In genomic region chr5:32312682-32313523, GRCh38 we compare ENCODE assay signal across 1 cellular context.
TF ChIP-seq lines count a peak whose summit lies in the region.

TSS of gene MTMR12 (minus strand) at chr5:32312939. CDS start at chr5:32312838, 101 bp downstream.

TF ChIP-seq in HepG2, 621 proteins besides CTCF, POLR2A, EP300 and RAD21 (continued from another document and continues in another):
- TF ChIP-seq, protein P1, sequence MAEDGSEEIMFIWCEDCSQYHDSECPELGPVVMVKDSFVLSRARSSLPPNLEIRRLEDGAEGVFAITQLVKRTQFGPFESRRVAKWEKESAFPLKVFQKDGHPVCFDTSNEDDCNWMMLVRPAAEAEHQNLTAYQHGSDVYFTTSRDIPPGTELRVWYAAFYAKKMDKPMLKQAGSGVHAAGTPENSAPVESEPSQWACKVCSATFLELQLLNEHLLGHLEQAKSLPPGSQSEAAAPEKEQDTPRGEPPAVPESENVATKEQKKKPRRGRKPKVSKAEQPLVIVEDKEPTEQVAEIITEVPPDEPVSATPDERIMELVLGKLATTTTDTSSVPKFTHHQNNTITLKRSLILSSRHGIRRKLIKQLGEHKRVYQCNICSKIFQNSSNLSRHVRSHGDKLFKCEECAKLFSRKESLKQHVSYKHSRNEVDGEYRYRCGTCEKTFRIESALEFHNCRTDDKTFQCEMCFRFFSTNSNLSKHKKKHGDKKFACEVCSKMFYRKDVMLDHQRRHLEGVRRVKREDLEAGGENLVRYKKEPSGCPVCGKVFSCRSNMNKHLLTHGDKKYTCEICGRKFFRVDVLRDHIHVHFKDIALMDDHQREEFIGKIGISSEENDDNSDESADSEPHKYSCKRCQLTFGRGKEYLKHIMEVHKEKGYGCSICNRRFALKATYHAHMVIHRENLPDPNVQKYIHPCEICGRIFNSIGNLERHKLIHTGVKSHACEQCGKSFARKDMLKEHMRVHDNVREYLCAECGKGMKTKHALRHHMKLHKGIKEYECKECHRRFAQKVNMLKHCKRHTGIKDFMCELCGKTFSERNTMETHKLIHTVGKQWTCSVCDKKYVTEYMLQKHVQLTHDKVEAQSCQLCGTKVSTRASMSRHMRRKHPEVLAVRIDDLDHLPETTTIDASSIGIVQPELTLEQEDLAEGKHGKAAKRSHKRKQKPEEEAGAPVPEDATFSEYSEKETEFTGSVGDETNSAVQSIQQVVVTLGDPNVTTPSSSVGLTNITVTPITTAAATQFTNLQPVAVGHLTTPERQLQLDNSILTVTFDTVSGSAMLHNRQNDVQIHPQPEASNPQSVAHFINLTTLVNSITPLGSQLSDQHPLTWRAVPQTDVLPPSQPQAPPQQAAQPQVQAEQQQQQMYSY (CRISPR knock-in tag; IDR thresholded peaks at IDR 0.05) = no peak
- TF ChIP-seq REXO4 (CRISPR knock-in tag; IDR thresholded peaks at IDR 0.05; ENCODE audit: borderline replicate concordance) (no peak), SATB2 (CRISPR knock-in tag; IDR thresholded peaks at IDR 0.05) (0 out of 2 replicates have a peak, but pooled peaks have one; percentile 22), U2AF1 (optimal IDR thresholded peaks at IDR 0.05; ENCODE audit: low read depth, low read length) (no peak), PAX8 (CRISPR knock-in tag; IDR thresholded peaks at IDR 0.05; ENCODE audit: borderline replicate concordance) (no peak), NFATC3 (CRISPR knock-in tag; IDR thresholded peaks at IDR 0.05) (no peak), MTA1 (CRISPR knock-in tag; IDR thresholded peaks at IDR 0.05; ENCODE audit: borderline replicate concordance) (peak; percentile 42; the same call in 1 of the 2 replicates), PHF20 (CRISPR knock-in tag; IDR thresholded peaks at IDR 0.05) (peak; percentile 8; the same call in 1 of the 2 replicates), THAP11 (CRISPR knock-in tag; IDR thresholded peaks at IDR 0.05) (peak; percentile 21; the same call in 1 of the 2 replicates), TMF1 (CRISPR knock-in tag; IDR thresholded peaks at IDR 0.05; ENCODE audit: low read depth) (peak; percentile 50; the same call in 1 of the 2 replicates), ZSCAN30 (CRISPR knock-in tag; IDR thresholded peaks at IDR 0.05) (no peak), REPIN1 (CRISPR knock-in tag; IDR thresholded peaks at IDR 0.05; ENCODE audit: borderline replicate concordance, low read depth) (no peak), MTA3 (CRISPR knock-in tag; IDR thresholded peaks at IDR 0.05) (no peak), ZNF614 (CRISPR knock-in tag; IDR thresholded peaks at IDR 0.05; ENCODE audit: borderline replicate concordance) (no peak), ETS1 (CRISPR knock-in tag; IDR thresholded peaks at IDR 0.05) (no peak), ZNF281 (CRISPR knock-in tag; IDR thresholded peaks at IDR 0.05; ENCODE audit: borderline replicate concordance) (no peak), FOXK2 (IDR thresholded peaks at IDR 0.05) (peak; percentile 33; the same call in 1 of the 2 replicates), ATF4 (CRISPR knock-in tag; IDR thresholded peaks at IDR 0.05) (no peak), SYNCRIP (IDR thresholded peaks at IDR 0.05; ENCODE audit: insufficient read depth, low read depth, low read length) (no peak), MXI1 (IDR thresholded peaks at IDR 0.05; ENCODE audit: borderline replicate concordance, low read depth, low read length) (peak; percentile 79; the same call in 1 of the 3 replicates), ZNF788 (CRISPR knock-in tag; IDR thresholded peaks at IDR 0.05; ENCODE audit: borderline replicate concordance) (no peak), ZNF782 (CRISPR knock-in tag; IDR thresholded peaks at IDR 0.05; ENCODE audit: borderline replicate concordance) (no peak), ATRX (CRISPR knock-in tag; IDR thresholded peaks at IDR 0.05; ENCODE audit: borderline replicate concordance) (no peak), CEBPB (IDR thresholded peaks at IDR 0.05; ENCODE audit: borderline replicate concordance, low read depth, low read length) (no peak), ZZZ3 (CRISPR knock-in tag; IDR thresholded peaks at IDR 0.05; ENCODE audit: borderline replicate concordance) (no peak), HOXA9 (CRISPR knock-in tag; IDR thresholded peaks at IDR 0.05; ENCODE audit: borderline replicate concordance) (no peak), GLI4 (CRISPR knock-in tag; IDR thresholded peaks at IDR 0.05; ENCODE audit: borderline replicate concordance) (no peak), ZKSCAN5 (CRISPR knock-in tag; IDR thresholded peaks at IDR 0.05) (no peak), PCBP1 (IDR thresholded peaks at IDR 0.05; ENCODE audit: borderline replicate concordance, low read depth, low read length) (no peak), HOXA7 (CRISPR knock-in tag; IDR thresholded peaks at IDR 0.05) (no peak), PRPF4 (IDR thresholded peaks at IDR 0.05; ENCODE audit: low read depth, low read length, poor library complexity, severe bottlenecking) (no peak), DNMT3B (CRISPR knock-in tag; conservative IDR thresholded peaks at IDR 0.05) (no peak), RNF2 (conservative IDR thresholded peaks at IDR 0.05; ENCODE audit: low read depth) (no peak), ZBTB7B (CRISPR knock-in tag; IDR thresholded peaks at IDR 0.05) (no peak), ZNF800 (CRISPR knock-in tag; IDR thresholded peaks at IDR 0.05) (no peak), ZNF784 (CRISPR knock-in tag; IDR thresholded peaks at IDR 0.05; ENCODE audit: borderline replicate concordance) (no peak), ZNF558 (CRISPR knock-in tag; IDR thresholded peaks at IDR 0.05; ENCODE audit: borderline replicate concordance) (no peak)
- TF ChIP-seq, protein P2, sequence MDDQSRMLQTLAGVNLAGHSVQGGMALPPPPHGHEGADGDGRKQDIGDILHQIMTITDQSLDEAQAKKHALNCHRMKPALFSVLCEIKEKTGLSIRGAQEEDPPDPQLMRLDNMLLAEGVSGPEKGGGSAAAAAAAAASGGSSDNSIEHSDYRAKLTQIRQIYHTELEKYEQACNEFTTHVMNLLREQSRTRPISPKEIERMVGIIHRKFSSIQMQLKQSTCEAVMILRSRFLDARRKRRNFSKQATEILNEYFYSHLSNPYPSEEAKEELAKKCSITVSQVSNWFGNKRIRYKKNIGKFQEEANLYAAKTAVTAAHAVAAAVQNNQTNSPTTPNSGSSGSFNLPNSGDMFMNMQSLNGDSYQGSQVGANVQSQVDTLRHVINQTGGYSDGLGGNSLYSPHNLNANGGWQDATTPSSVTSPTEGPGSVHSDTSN (CRISPR knock-in tag; IDR thresholded peaks at IDR 0.05; ENCODE audit: borderline replicate concordance) = no peak; the same call in 1 of the 2 replicates
- TF ChIP-seq, protein P3, sequence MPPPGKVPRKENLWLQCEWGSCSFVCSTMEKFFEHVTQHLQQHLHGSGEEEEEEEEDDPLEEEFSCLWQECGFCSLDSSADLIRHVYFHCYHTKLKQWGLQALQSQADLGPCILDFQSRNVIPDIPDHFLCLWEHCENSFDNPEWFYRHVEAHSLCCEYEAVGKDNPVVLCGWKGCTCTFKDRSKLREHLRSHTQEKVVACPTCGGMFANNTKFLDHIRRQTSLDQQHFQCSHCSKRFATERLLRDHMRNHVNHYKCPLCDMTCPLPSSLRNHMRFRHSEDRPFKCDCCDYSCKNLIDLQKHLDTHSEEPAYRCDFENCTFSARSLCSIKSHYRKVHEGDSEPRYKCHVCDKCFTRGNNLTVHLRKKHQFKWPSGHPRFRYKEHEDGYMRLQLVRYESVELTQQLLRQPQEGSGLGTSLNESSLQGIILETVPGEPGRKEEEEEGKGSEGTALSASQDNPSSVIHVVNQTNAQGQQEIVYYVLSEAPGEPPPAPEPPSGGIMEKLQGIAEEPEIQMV (CRISPR knock-in tag; IDR thresholded peaks at IDR 0.05; ENCODE audit: low read depth) = peak; percentile 71; the same call in 1 of the 2 replicates
- TF ChIP-seq, protein P4, sequence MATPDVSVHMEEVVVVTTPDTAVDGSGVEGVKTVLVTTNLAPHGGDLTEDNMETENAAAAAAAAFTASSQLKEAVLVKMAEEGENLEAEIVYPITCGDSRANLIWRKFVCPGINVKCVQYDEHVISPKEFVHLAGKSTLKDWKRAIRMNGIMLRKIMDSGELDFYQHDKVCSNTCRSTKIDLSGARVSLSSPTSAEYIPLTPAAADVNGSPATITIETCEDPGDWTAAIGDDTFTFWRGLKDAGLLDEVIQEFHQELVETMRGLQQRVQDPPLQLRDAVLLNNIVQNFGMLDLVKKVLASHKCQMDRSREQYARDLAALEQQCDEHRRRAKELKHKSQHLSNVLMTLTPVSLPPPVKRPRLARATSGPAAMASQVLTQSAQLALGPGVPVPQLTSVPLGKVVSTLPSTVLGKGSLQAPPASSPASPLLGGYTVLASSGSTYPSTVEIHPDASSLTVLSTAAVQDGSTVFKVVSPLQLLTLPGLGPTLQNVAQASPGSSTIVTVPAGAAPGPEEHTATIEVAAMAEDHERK (CRISPR knock-in tag; IDR thresholded peaks at IDR 0.05; ENCODE audit: low read depth) = no peak
- TF ChIP-seq, protein P5, sequence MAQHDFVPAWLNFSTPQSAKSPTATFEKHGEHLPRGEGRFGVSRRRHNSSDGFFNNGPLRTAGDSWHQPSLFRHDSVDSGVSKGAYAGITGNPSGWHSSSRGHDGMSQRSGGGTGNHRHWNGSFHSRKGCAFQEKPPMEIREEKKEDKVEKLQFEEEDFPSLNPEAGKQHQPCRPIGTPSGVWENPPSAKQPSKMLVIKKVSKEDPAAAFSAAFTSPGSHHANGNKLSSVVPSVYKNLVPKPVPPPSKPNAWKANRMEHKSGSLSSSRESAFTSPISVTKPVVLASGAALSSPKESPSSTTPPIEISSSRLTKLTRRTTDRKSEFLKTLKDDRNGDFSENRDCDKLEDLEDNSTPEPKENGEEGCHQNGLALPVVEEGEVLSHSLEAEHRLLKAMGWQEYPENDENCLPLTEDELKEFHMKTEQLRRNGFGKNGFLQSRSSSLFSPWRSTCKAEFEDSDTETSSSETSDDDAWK (CRISPR knock-in tag; IDR thresholded peaks at IDR 0.05) = no peak
